Comparison of ENCODE assay signal across 9 cellular contexts in the genomic region with DNA sequence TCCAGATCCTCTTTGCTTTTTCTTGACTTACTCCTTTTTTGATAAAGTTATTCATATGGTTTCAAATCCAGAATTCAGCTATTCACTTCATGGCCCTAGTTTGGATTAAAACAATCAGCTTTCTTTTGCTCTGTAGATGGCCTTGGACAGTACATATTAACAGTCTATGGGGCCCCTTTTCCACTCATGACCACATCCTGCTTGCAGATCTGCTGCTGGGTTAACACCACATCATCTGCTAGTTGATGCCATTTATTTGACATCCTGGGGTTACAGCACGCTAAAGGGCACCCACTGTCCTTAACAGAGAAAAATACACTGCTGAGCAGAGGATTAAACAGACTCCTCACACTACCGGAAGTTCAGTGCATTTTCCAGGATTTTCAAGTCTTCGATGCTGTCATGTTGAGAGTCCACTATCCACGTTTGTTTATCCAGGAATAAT. TPM values are rescaled to one million over a fixed set of nuclear protein-coding genes. Genes with fewer than 3 reads are reported as not detected.
DNase-seq lines count a peak whose midpoint lies in the region; ATAC-seq and TF ChIP-seq lines count a peak whose summit lies in the region.
"Had no signal": no experiment of that assay in that cellular context is flagged by ENCODE, and none has a peak within 500 bp of the region (broad histone marks: within the 10 kb centered on the region; RNA-seq: fewer than 3 reads in every experiment).

No MANE protein-coding gene starts in this region.

- intact Hi-C loops in Calu3 (cut with micrococcal nuclease; ENCODE audit: unreplicated experiment), result loop anchor here (10.0 kb wide), 1 partner anchor 354 kb away; no protein-coding TSS in a partner anchor

- TF ChIP-seq CTCF in Calu3 (IDR thresholded peaks at IDR 0.05; ENCODE audit: unreplicated experiment) (no peak), HL-60 (IDR thresholded peaks at IDR 0.05; ENCODE audit: insufficient read depth, low read length) (no peak), right atrium auricular region (IDR thresholded peaks at IDR 0.05) (no peak)

- H3K27me3 ChIP-seq in HL-60 (ENCODE audit: insufficient read depth, poor library complexity, severe bottlenecking) (no peaks in the 10 kb centered on the region), right atrium auricular region (no peaks in the 10 kb centered on the region)

- H3K36me3 Mint-ChIP-seq in Calu3 (ENCODE audit: insufficient read depth, unreplicated experiment), result peaks cover 11% of the 10 kb centered on the region
- H3K36me3 Mint-ChIP-seq in stimulated activated memory B cell treated with anti-CD40 and anti-IgM and Interleukin-4, amounts not matched to agents 10 μg/mL and 1 μg/mL and 100 μg/mL, for 72 hours, result peaks cover 32% of the 10 kb centered on the region

- no peak overlapping the region for H3K4me3 ChIP-seq in HL-60 (replicated peaks; ENCODE audit: insufficient read depth, low read length)
- H3K4me3 ChIP-seq in right atrium auricular region, result no peak overlapping the region

- no peak for DNase-seq in Calu3
- DNase-seq in HL-60 (ENCODE audit: low read depth in 1 of 2, low spot score in 1 of 2), result peak; percentile 38 to 67
- DNase-seq in activated CD8-positive, alpha-beta memory T cell treated with anti-CD3 and anti-CD28 coated beads, Interleukin-2, amount 50 U/mL, for 48 hours, result peak; percentile 71
- DNase-seq in right atrium auricular region (ENCODE audit: low spot score), result no peak
- no peak for DNase-seq in NCI-H446 treated with DMSO at 0.1 percent for 48 hours (lab: John Stamatoyannopoulos, UW)
- no peak for DNase-seq in AG08395 (ENCODE audit: low spot score)

- no peaks in the 10 kb centered on the region for H3K27me3 Mint-ChIP-seq in Calu3 (ENCODE audit: unreplicated experiment)
- no peaks in the 10 kb centered on the region for H3K27me3 Mint-ChIP-seq in stimulated activated memory B cell treated with anti-CD40 and anti-IgM and Interleukin-4, amounts not matched to agents 10 μg/mL and 1 μg/mL and 100 μg/mL, for 72 hours

- no peaks in the 10 kb centered on the region for H3K9me3 Mint-ChIP-seq in Calu3 (ENCODE audit: low read depth, unreplicated experiment)
- no peaks in the 10 kb centered on the region for H3K9me3 Mint-ChIP-seq in stimulated activated memory B cell treated with anti-CD40 and anti-IgM and Interleukin-4, amounts not matched to agents 10 μg/mL and 1 μg/mL and 100 μg/mL, for 72 hours

- no peaks in the 10 kb centered on the region for H3K4me1 Mint-ChIP-seq in Calu3 (ENCODE audit: low read depth, unreplicated experiment)
- H3K4me1 Mint-ChIP-seq in stimulated activated memory B cell treated with anti-CD40 and anti-IgM and Interleukin-4, amounts not matched to agents 10 μg/mL and 1 μg/mL and 100 μg/mL, for 72 hours, result peaks cover 57% of the 10 kb centered on the region

- H3K4me1 ChIP-seq in right atrium auricular region, result peaks cover 0 to 29% of the 10 kb centered on the region in 2 donors

- peak overlapping the region; percentile 11 for H3K27ac Mint-ChIP-seq in Calu3 (ENCODE audit: unreplicated experiment)
- H3K27ac Mint-ChIP-seq in stimulated activated memory B cell treated with anti-CD40 and anti-IgM and Interleukin-4, amounts not matched to agents 10 μg/mL and 1 μg/mL and 100 μg/mL, for 72 hours, result peak overlapping the region; percentile 76

- H3K36me3 ChIP-seq in right atrium auricular region, result no peaks in the 10 kb centered on the region

- H3K27ac ChIP-seq in HL-60 (replicated peaks) (peak overlapping the region; percentile 67), right atrium auricular region (peak overlapping the region; percentile 85)

- peak; percentile 54 for ATAC-seq in GM21360 (IDR thresholded peaks at IDR 0.05; ENCODE audit: unreplicated experiment)
- ATAC-seq in stimulated activated memory B cell treated with anti-CD40 and anti-IgM and Interleukin-4, amounts not matched to agents 10 μg/mL and 1 μg/mL and 100 μg/mL, for 72 hours, result peak; percentile 92
- ATAC-seq: HCT116 had no signal

- CTCF ChIA-PET in Calu3 (lab: Charles Lee), result interaction anchor here (1.2 kb wide), 1 partner anchor 10 kb away, joined by 4 read pairs; no protein-coding TSS in a partner anchor

- no peak overlapping the region for H3K4me3 Mint-ChIP-seq in Calu3 (ENCODE audit: low read depth, unreplicated experiment)
- peak overlapping the region; percentile 91 for H3K4me3 Mint-ChIP-seq in stimulated activated memory B cell treated with anti-CD40 and anti-IgM and Interleukin-4, amounts not matched to agents 10 μg/mL and 1 μg/mL and 100 μg/mL, for 72 hours

- no TSS peak for BruUV-seq in Calu3 (replicated peaks; lab: Mats Ljungman, UMichigan)

- no peaks in the 10 kb centered on the region for H3K9me3 ChIP-seq in right atrium auricular region

RNA-seq across cellular contexts. Expression of a gene that starts 0.9 kb away (rescaled TPM):
- total RNA-seq in Calu3 (2022) (52.8 and 84.5 TPM in 2 replicates), right atrium auricular region (10 to 100 TPM; 31.1 to 41.2 TPM)

Comparison
In these comparisons a context has a peak if more than half of its experiments do, and no peak if none do; other contexts are left out.
1. DNase-seq: peak in HL-60 (2 of 2) and activated CD8-positive, alpha-beta memory T cell treated with anti-CD3 and anti-CD28 coated beads, Interleukin-2, amount 50 U/mL, for 48 hours (single experiment); none in Calu3 (single experiment), right atrium auricular region (single experiment), NCI-H446 treated with DMSO at 0.1 percent for 48 hours (single experiment) and AG08395 (single experiment).